In the genomic region with DNA sequence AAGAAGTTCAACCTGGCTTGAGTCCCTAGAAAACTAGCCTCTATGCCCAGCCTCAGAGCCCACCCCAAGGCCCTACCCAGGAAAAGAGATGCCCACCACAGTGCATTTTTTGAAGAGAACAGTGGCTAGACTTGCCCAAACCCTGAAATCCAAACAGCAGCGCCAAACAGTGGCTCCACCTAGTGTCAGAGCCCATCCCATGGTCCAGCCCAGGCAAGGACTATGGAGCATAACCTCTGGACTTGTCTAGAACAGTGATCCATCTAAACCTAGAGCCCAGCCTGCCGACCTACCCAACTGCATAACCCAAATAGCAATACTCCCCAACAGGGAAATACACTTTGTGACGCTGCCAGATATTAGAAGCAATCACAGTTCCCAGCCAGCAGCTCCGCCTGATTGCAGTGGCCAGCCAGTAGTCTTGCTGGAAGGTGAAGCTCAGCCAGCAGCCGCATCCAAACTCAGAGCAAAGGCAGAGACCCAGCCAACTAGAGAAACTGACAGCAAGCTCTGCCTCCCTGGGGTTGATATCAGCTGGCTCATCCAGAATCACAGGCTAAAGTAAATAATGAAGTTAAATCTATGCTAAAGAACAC, we compare ENCODE assay signal across 1 cellular context.
TF ChIP-seq lines count a peak whose summit lies in the region.

No MANE protein-coding gene starts in this region.

TF ChIP-seq in H1, 55 proteins besides CTCF, POLR2A, EP300 and RAD21:
- TF ChIP-seq CEBPB (IDR thresholded peaks at IDR 0.05; ENCODE audit: low read depth, low read length) (no peak), RXRA (IDR thresholded peaks at IDR 0.05; ENCODE audit: insufficient read depth, low read depth, low read length) (no peak), GTF2F1 (IDR thresholded peaks at IDR 0.05; ENCODE audit: borderline replicate concordance, low read depth, low read length) (no peak), KDM1A (IDR thresholded peaks at IDR 0.05; ENCODE audit: borderline replicate concordance, low read length) (no peak), BACH1 (IDR thresholded peaks at IDR 0.05; ENCODE audit: low read length) (no peak), TAF1 (IDR thresholded peaks at IDR 0.05; ENCODE audit: low read depth, low read length) (no peak), HDAC6 (IDR thresholded peaks at IDR 0.05; ENCODE audit: low read depth, low read length) (no peak), SIN3A (conservative IDR thresholded peaks at IDR 0.05 in 1 of 2, IDR thresholded peaks at IDR 0.05 in 1 of 2; ENCODE audit: low read depth in 1 of 2, low read length in 2 of 2) (no peak), CBX5 (IDR thresholded peaks at IDR 0.05; ENCODE audit: low read depth, low read length) (no peak)
TF ChIP-seq in H1: peak in this region for 0.
